ENCODE assay signal across 2 cellular contexts in the genomic region with DNA sequence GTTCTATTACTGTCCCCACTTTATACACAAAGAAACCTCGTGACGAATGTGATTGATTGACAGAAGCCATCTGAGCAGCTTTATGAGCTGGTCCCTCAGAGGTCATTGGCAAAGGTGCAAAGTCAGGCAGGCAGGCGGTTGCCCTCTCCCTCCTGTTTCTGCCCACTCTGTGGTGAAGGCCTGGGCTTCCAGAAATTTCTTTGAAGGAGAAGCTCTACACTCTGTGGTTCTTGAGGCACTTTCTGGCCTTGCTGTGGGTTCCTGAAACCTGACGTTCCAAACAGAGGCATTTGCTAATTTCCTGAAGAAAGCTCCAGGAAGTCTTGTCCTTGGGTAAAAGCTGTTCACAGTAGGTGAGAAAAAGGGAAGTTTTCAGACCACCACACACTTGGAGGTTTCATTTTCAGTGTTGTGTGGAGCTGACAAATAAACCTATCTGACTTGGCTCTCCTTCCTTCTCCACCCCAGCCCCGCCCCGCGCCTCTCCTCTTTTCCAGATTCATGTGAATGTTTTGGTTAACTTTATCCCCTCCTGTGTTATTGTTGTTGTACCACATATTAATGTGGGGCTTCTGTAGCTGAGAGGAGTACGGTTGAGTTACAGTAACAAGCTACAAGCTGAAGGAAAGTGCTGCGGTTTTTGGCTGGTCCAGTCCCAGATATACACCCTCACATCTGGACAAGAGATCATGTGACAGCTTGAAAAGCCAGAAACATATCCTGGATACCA.
A peak's percentile ranks its signal among the peaks of the same experiment; 100 is the strongest.
TF ChIP-seq lines count a peak whose summit lies in the region.

No MANE protein-coding gene starts in this region.

TF ChIP-seq in IMR-90, 13 proteins besides CTCF, POLR2A, EP300 and RAD21:
- TF ChIP-seq BHLHE40 (IDR thresholded peaks at IDR 0.05; ENCODE audit: low read depth, low read length) (no peak), NFE2L2 (IDR thresholded peaks at IDR 0.05; ENCODE audit: low read depth, low read length) (no peak), RFX5 (IDR thresholded peaks at IDR 0.05; ENCODE audit: low read depth, low read length) (no peak), FOS (IDR thresholded peaks at IDR 0.05; ENCODE audit: low read depth, low read length) (no peak), MAFK (IDR thresholded peaks at IDR 0.05; ENCODE audit: low read depth, low read length) (no peak), MXI1 (IDR thresholded peaks at IDR 0.05; ENCODE audit: borderline replicate concordance, low read depth, low read length) (no peak), CEBPB (IDR thresholded peaks at IDR 0.05; ENCODE audit: low read depth, low read length) (no peak), SMC3 (IDR thresholded peaks at IDR 0.05; ENCODE audit: low read depth, low read length) (no peak)
TF ChIP-seq in IMR-90: peak in this region for 0.

TF ChIP-seq in GM12878, 131 proteins besides CTCF, POLR2A, EP300 and RAD21:
- TF ChIP-seq MTA2 (IDR thresholded peaks at IDR 0.05; ENCODE audit: low read depth), result peak; percentile 75
- no peak for TF ChIP-seq BCL11A (IDR thresholded peaks at IDR 0.05; ENCODE audit: low read depth, low read length)
- TF ChIP-seq EED (IDR thresholded peaks at IDR 0.05; ENCODE audit: low read depth), result peak; percentile 87
- TF ChIP-seq IRF4 (IDR thresholded peaks at IDR 0.05; ENCODE audit: low read depth, low read length), result 0 out of 2 replicates have a peak, but pooled peaks have one; percentile 26
- TF ChIP-seq DPF2 (IDR thresholded peaks at IDR 0.05), result peak; percentile 82
- peak; percentile 60; the same call in 1 of the 2 replicates for TF ChIP-seq MTA3 (IDR thresholded peaks at IDR 0.05; ENCODE audit: borderline replicate concordance, low read length)
- TF ChIP-seq RUNX3 (IDR thresholded peaks at IDR 0.05; ENCODE audit: low read length), result peak; percentile 68; the same call in 1 of the 2 replicates
- TF ChIP-seq, protein P1, sequence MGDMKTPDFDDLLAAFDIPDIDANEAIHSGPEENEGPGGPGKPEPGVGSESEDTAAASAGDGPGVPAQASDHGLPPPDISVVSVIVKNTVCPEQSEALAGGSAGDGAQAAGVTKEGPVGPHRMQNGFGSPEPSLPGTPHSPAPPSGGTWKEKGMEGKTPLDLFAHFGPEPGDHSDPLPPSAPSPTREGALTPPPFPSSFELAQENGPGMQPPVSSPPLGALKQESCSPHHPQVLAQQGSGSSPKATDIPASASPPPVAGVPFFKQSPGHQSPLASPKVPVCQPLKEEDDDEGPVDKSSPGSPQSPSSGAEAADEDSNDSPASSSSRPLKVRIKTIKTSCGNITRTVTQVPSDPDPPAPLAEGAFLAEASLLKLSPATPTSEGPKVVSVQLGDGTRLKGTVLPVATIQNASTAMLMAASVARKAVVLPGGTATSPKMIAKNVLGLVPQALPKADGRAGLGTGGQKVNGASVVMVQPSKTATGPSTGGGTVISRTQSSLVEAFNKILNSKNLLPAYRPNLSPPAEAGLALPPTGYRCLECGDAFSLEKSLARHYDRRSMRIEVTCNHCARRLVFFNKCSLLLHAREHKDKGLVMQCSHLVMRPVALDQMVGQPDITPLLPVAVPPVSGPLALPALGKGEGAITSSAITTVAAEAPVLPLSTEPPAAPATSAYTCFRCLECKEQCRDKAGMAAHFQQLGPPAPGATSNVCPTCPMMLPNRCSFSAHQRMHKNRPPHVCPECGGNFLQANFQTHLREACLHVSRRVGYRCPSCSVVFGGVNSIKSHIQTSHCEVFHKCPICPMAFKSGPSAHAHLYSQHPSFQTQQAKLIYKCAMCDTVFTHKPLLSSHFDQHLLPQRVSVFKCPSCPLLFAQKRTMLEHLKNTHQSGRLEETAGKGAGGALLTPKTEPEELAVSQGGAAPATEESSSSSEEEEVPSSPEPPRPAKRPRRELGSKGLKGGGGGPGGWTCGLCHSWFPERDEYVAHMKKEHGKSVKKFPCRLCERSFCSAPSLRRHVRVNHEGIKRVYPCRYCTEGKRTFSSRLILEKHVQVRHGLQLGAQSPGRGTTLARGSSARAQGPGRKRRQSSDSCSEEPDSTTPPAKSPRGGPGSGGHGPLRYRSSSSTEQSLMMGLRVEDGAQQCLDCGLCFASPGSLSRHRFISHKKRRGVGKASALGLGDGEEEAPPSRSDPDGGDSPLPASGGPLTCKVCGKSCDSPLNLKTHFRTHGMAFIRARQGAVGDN (IDR thresholded peaks at IDR 0.05), result peak; percentile 80
- TF ChIP-seq ESRRA (IDR thresholded peaks at IDR 0.05; ENCODE audit: low read length), result 0 out of 2 replicates have a peak, but pooled peaks have one; percentile 24
- TF ChIP-seq NR2F1 (conservative IDR thresholded peaks at IDR 0.05), result peak; percentile 83
- TF ChIP-seq SKIL (IDR thresholded peaks at IDR 0.05; ENCODE audit: low read depth, poor library complexity, severe bottlenecking), result peak; percentile 45
- TF ChIP-seq, protein P2, sequence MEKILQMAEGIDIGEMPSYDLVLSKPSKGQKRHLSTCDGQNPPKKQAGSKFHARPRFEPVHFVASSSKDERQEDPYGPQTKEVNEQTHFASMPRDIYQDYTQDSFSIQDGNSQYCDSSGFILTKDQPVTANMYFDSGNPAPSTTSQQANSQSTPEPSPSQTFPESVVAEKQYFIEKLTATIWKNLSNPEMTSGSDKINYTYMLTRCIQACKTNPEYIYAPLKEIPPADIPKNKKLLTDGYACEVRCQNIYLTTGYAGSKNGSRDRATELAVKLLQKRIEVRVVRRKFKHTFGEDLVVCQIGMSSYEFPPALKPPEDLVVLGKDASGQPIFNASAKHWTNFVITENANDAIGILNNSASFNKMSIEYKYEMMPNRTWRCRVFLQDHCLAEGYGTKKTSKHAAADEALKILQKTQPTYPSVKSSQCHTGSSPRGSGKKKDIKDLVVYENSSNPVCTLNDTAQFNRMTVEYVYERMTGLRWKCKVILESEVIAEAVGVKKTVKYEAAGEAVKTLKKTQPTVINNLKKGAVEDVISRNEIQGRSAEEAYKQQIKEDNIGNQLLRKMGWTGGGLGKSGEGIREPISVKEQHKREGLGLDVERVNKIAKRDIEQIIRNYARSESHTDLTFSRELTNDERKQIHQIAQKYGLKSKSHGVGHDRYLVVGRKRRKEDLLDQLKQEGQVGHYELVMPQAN (conservative IDR thresholded peaks at IDR 0.05), result no peak
- no peak; a peak in 1 of 4 replicates for TF ChIP-seq BHLHE40 (IDR thresholded peaks at IDR 0.05; ENCODE audit: borderline replicate concordance in 1 of 2, low read depth in 2 of 2, low read length in 1 of 2)
- 0 out of 2 replicates have a peak, but pooled peaks have one; percentile 23 for TF ChIP-seq NBN (IDR thresholded peaks at IDR 0.05)
- TF ChIP-seq, protein P3, sequence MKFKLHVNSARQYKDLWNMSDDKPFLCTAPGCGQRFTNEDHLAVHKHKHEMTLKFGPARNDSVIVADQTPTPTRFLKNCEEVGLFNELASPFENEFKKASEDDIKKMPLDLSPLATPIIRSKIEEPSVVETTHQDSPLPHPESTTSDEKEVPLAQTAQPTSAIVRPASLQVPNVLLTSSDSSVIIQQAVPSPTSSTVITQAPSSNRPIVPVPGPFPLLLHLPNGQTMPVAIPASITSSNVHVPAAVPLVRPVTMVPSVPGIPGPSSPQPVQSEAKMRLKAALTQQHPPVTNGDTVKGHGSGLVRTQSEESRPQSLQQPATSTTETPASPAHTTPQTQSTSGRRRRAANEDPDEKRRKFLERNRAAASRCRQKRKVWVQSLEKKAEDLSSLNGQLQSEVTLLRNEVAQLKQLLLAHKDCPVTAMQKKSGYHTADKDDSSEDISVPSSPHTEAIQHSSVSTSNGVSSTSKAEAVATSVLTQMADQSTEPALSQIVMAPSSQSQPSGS (IDR thresholded peaks at IDR 0.05; ENCODE audit: low read length), result peak; percentile 59; the same call in 1 of the 2 replicates
- no peak for TF ChIP-seq MLLT1 (IDR thresholded peaks at IDR 0.05)
- TF ChIP-seq MEF2A (IDR thresholded peaks at IDR 0.05; ENCODE audit: insufficient read depth, low read depth, low read length), result 0 out of 2 replicates have a peak, but pooled peaks have one; percentile 8
- TF ChIP-seq, protein P4, sequence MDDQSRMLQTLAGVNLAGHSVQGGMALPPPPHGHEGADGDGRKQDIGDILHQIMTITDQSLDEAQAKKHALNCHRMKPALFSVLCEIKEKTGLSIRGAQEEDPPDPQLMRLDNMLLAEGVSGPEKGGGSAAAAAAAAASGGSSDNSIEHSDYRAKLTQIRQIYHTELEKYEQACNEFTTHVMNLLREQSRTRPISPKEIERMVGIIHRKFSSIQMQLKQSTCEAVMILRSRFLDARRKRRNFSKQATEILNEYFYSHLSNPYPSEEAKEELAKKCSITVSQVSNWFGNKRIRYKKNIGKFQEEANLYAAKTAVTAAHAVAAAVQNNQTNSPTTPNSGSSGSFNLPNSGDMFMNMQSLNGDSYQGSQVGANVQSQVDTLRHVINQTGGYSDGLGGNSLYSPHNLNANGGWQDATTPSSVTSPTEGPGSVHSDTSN (IDR thresholded peaks at IDR 0.05; ENCODE audit: insufficient replicate concordance, low read depth, low read length), result peak; percentile 84
- TF ChIP-seq NFIC (IDR thresholded peaks at IDR 0.05; ENCODE audit: low read depth, low read length), result 0 out of 2 replicates have a peak, but pooled peaks have one; percentile 44
- TF ChIP-seq SMAD5 (IDR thresholded peaks at IDR 0.05; ENCODE audit: low read depth), result no peak
- TF ChIP-seq, protein P5, sequence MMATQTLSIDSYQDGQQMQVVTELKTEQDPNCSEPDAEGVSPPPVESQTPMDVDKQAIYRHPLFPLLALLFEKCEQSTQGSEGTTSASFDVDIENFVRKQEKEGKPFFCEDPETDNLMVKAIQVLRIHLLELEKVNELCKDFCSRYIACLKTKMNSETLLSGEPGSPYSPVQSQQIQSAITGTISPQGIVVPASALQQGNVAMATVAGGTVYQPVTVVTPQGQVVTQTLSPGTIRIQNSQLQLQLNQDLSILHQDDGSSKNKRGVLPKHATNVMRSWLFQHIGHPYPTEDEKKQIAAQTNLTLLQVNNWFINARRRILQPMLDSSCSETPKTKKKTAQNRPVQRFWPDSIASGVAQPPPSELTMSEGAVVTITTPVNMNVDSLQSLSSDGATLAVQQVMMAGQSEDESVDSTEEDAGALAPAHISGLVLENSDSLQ (IDR thresholded peaks at IDR 0.05), result peak; percentile 92
- 0 out of 2 replicates have a peak, but pooled peaks have one; percentile 26 for TF ChIP-seq ASH2L (IDR thresholded peaks at IDR 0.05; ENCODE audit: borderline replicate concordance, low read depth)
- TF ChIP-seq, protein P6, sequence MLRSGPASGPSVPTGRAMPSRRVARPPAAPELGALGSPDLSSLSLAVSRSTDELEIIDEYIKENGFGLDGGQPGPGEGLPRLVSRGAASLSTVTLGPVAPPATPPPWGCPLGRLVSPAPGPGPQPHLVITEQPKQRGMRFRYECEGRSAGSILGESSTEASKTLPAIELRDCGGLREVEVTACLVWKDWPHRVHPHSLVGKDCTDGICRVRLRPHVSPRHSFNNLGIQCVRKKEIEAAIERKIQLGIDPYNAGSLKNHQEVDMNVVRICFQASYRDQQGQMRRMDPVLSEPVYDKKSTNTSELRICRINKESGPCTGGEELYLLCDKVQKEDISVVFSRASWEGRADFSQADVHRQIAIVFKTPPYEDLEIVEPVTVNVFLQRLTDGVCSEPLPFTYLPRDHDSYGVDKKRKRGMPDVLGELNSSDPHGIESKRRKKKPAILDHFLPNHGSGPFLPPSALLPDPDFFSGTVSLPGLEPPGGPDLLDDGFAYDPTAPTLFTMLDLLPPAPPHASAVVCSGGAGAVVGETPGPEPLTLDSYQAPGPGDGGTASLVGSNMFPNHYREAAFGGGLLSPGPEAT (IDR thresholded peaks at IDR 0.05; ENCODE audit: low read depth), result peak; percentile 88
- TF ChIP-seq IKZF1 (conservative IDR thresholded peaks at IDR 0.05), result peak; percentile 95
- peak; percentile 22 for TF ChIP-seq MEF2B (IDR thresholded peaks at IDR 0.05; ENCODE audit: partially characterized antibody, poor library complexity, severe bottlenecking)
- no peak for TF ChIP-seq KLF5 (IDR thresholded peaks at IDR 0.05; ENCODE audit: partially characterized antibody)
- peak; percentile 97 for TF ChIP-seq IKZF2 (IDR thresholded peaks at IDR 0.05)
- TF ChIP-seq GATAD2B (conservative IDR thresholded peaks at IDR 0.05; ENCODE audit: low read depth), result peak; percentile 84
